ENCODE assay signal across 1 cellular context in the genomic region with DNA sequence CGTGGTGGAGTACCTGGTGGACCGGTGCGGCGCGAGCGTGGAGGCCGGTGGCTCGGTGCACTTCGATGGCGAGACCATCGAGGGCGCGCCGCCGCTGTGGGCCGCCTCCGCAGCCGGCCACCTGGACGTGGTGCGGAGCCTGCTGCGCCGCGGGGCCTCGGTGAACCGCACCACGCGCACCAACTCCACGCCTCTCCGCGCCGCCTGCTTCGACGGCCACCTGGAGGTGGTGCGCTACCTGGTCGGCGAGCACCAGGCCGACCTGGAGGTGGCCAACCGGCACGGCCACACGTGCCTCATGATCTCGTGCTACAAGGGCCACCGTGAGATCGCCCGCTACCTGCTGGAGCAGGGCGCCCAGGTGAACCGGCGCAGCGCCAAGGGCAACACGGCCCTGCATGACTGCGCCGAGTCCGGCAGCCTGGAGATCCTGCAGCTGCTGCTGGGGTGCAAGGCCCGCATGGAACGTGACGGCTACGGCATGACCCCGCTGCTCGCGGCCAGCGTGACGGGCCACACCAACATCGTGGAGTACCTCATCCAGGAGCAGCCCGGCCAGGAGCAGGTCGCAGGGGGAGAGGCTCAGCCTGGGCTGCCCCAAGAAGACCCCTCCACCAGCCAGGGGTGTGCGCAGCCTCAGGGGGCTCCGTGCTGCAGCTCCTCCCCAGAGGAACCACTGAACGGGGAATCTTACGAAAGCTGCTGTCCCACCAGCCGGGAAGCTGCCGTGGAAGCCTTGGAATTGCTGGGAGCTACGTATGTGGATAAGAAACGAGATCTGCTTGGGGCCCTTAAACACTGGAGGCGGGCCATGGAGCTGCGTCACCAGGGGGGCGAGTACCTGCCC.
TF ChIP-seq lines count a peak whose summit lies in the region.
"Not testable (repeated sequence)": the region's sequence is repeated elsewhere in the genome, so short reads cannot be mapped to it uniquely, and the experiment has no call there.

No MANE protein-coding gene starts in this region.

TF ChIP-seq in K562, 482 proteins besides CTCF, POLR2A, EP300 and RAD21 (continues in another document):
- TF ChIP-seq SUPT5H (IDR thresholded peaks at IDR 0.05) (peak; percentile 6; the same call in 1 of the 2 replicates), NONO (IDR thresholded peaks at IDR 0.05; ENCODE audit: low read depth in 2 of 2, low read length in 1 of 2) (0 out of 4 replicates have a peak, but pooled peaks of 1 of the 2 experiments have one; percentile 2), L3MBTL2 (IDR thresholded peaks at IDR 0.05) (peak; percentile 42), USF1 (CRISPR knock-in tag; IDR thresholded peaks at IDR 0.05) (peak; percentile 56), MITF (IDR thresholded peaks at IDR 0.05) (peak; percentile 30; the same call in 1 of the 2 replicates), ZNF124 (CRISPR knock-in tag; IDR thresholded peaks at IDR 0.05) (peak; percentile 62; the same call in 1 of the 2 replicates), PHF8 (IDR thresholded peaks at IDR 0.05; ENCODE audit: borderline replicate concordance, low read length) (peak; percentile 13; the same call in 1 of the 2 replicates), NRF1 (conservative IDR thresholded peaks at IDR 0.05 in 1 of 2, IDR thresholded peaks at IDR 0.05 in 1 of 2) (peak in 1 of 2 experiments; percentile 36; a peak in 2 of 4 replicates), SAP30 (IDR thresholded peaks at IDR 0.05; ENCODE audit: borderline replicate concordance, insufficient read depth, low read depth, low read length, poor library complexity, severe bottlenecking) (peak; percentile 42), E2F3 (CRISPR knock-in tag; IDR thresholded peaks at IDR 0.05) (0 out of 2 replicates have a peak, but pooled peaks have one; percentile 30), NR3C1 (CRISPR knock-in tag; IDR thresholded peaks at IDR 0.05) (peak; percentile 86; the same call in 1 of the 2 replicates), CCNT2 (IDR thresholded peaks at IDR 0.05; ENCODE audit: borderline replicate concordance, extremely low read depth, insufficient read length, low read depth, low read length) (peak; percentile 3), MNT (conservative IDR thresholded peaks at IDR 0.05) (peak in 1 of 2 experiments; percentile 34; a peak in 3 of 4 replicates), FOXM1 (CRISPR knock-in tag; IDR thresholded peaks at IDR 0.05; ENCODE audit: low read depth) (peak; percentile 68; the same call in 1 of the 2 replicates), ZNF431 (CRISPR knock-in tag; IDR thresholded peaks at IDR 0.05) (0 out of 2 replicates have a peak, but pooled peaks have one; percentile 22), KAT7 (CRISPR knock-in tag; IDR thresholded peaks at IDR 0.05; ENCODE audit: borderline replicate concordance) (peak; percentile 24; the same call in 1 of the 2 replicates), SIN3A (IDR thresholded peaks at IDR 0.05; ENCODE audit: borderline replicate concordance in 2 of 2, control insufficient read depth in 1 of 2, low read depth in 2 of 2, low read length in 2 of 2) (0 out of 4 replicates have a peak, but pooled peaks of 1 of the 2 experiments have one; percentile 25), ZFX (CRISPR knock-in tag; IDR thresholded peaks at IDR 0.05) (peak; percentile 57), UBTF (IDR thresholded peaks at IDR 0.05; ENCODE audit: borderline replicate concordance in 1 of 2, low read depth in 2 of 2, low read length in 2 of 2) (0 out of 4 replicates have a peak, but pooled peaks of 1 of the 2 experiments have one; percentile 46), RBM34 (IDR thresholded peaks at IDR 0.05; ENCODE audit: borderline replicate concordance, insufficient read depth, low read length) (0 out of 2 replicates have a peak, but pooled peaks have one; percentile 31), U2AF1 (optimal IDR thresholded peaks at IDR 0.05; ENCODE audit: low read depth, low read length) (peak; percentile 61), RBFOX2 (IDR thresholded peaks at IDR 0.05; ENCODE audit: low read depth, low read length) (peak; percentile 69), BHLHE40 (IDR thresholded peaks at IDR 0.05; ENCODE audit: low read length) (peak; percentile 52), HDAC1 (IDR thresholded peaks at IDR 0.05) (peak in 1 of 2 experiments; percentile 46; a peak in 1 of 4 replicates)
- TF ChIP-seq, protein P1, sequence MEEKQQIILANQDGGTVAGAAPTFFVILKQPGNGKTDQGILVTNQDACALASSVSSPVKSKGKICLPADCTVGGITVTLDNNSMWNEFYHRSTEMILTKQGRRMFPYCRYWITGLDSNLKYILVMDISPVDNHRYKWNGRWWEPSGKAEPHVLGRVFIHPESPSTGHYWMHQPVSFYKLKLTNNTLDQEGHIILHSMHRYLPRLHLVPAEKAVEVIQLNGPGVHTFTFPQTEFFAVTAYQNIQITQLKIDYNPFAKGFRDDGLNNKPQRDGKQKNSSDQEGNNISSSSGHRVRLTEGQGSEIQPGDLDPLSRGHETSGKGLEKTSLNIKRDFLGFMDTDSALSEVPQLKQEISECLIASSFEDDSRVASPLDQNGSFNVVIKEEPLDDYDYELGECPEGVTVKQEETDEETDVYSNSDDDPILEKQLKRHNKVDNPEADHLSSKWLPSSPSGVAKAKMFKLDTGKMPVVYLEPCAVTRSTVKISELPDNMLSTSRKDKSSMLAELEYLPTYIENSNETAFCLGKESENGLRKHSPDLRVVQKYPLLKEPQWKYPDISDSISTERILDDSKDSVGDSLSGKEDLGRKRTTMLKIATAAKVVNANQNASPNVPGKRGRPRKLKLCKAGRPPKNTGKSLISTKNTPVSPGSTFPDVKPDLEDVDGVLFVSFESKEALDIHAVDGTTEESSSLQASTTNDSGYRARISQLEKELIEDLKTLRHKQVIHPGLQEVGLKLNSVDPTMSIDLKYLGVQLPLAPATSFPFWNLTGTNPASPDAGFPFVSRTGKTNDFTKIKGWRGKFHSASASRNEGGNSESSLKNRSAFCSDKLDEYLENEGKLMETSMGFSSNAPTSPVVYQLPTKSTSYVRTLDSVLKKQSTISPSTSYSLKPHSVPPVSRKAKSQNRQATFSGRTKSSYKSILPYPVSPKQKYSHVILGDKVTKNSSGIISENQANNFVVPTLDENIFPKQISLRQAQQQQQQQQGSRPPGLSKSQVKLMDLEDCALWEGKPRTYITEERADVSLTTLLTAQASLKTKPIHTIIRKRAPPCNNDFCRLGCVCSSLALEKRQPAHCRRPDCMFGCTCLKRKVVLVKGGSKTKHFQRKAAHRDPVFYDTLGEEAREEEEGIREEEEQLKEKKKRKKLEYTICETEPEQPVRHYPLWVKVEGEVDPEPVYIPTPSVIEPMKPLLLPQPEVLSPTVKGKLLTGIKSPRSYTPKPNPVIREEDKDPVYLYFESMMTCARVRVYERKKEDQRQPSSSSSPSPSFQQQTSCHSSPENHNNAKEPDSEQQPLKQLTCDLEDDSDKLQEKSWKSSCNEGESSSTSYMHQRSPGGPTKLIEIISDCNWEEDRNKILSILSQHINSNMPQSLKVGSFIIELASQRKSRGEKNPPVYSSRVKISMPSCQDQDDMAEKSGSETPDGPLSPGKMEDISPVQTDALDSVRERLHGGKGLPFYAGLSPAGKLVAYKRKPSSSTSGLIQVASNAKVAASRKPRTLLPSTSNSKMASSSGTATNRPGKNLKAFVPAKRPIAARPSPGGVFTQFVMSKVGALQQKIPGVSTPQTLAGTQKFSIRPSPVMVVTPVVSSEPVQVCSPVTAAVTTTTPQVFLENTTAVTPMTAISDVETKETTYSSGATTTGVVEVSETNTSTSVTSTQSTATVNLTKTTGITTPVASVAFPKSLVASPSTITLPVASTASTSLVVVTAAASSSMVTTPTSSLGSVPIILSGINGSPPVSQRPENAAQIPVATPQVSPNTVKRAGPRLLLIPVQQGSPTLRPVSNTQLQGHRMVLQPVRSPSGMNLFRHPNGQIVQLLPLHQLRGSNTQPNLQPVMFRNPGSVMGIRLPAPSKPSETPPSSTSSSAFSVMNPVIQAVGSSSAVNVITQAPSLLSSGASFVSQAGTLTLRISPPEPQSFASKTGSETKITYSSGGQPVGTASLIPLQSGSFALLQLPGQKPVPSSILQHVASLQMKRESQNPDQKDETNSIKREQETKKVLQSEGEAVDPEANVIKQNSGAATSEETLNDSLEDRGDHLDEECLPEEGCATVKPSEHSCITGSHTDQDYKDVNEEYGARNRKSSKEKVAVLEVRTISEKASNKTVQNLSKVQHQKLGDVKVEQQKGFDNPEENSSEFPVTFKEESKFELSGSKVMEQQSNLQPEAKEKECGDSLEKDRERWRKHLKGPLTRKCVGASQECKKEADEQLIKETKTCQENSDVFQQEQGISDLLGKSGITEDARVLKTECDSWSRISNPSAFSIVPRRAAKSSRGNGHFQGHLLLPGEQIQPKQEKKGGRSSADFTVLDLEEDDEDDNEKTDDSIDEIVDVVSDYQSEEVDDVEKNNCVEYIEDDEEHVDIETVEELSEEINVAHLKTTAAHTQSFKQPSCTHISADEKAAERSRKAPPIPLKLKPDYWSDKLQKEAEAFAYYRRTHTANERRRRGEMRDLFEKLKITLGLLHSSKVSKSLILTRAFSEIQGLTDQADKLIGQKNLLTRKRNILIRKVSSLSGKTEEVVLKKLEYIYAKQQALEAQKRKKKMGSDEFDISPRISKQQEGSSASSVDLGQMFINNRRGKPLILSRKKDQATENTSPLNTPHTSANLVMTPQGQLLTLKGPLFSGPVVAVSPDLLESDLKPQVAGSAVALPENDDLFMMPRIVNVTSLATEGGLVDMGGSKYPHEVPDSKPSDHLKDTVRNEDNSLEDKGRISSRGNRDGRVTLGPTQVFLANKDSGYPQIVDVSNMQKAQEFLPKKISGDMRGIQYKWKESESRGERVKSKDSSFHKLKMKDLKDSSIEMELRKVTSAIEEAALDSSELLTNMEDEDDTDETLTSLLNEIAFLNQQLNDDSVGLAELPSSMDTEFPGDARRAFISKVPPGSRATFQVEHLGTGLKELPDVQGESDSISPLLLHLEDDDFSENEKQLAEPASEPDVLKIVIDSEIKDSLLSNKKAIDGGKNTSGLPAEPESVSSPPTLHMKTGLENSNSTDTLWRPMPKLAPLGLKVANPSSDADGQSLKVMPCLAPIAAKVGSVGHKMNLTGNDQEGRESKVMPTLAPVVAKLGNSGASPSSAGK (IDR thresholded peaks at IDR 0.05) = peak; percentile 74; the same call in 1 of the 2 replicates
- not testable (repeated sequence) for TF ChIP-seq FOXM1 (IDR thresholded peaks at IDR 0.05; ENCODE audit: low read depth)
- TF ChIP-seq, protein P2, sequence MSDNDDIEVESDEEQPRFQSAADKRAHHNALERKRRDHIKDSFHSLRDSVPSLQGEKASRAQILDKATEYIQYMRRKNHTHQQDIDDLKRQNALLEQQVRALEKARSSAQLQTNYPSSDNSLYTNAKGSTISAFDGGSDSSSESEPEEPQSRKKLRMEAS (CRISPR knock-in tag; IDR thresholded peaks at IDR 0.05) = peak; percentile 86
- TF ChIP-seq, protein P3, sequence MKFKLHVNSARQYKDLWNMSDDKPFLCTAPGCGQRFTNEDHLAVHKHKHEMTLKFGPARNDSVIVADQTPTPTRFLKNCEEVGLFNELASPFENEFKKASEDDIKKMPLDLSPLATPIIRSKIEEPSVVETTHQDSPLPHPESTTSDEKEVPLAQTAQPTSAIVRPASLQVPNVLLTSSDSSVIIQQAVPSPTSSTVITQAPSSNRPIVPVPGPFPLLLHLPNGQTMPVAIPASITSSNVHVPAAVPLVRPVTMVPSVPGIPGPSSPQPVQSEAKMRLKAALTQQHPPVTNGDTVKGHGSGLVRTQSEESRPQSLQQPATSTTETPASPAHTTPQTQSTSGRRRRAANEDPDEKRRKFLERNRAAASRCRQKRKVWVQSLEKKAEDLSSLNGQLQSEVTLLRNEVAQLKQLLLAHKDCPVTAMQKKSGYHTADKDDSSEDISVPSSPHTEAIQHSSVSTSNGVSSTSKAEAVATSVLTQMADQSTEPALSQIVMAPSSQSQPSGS (CRISPR knock-in tag; IDR thresholded peaks at IDR 0.05) = peak; percentile 53; the same call in 1 of the 2 replicates
